In the genomic region with DNA sequence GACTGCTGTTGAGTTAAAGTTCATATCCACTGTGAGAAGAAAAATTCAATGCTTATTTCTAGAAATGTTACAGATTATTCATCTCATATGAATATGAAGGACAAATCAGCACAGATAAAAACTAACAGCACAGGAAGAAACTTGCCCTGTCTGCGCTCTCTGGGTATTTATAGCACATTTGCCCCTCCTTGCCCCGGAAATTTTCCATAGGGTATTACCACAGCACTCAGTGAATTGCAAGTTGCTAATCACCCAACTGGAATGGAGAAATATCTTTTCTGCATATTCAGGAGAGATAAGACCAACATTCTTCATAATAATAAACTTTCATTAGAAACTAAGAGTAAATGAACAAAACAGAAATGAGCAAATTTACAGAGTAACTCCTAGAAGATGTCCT, we compare ENCODE assay signal across 21 cellular contexts.
"Had no signal": no experiment of that assay in that cellular context is flagged by ENCODE, and none has a peak within 500 bp of the region (broad histone marks: within the 10 kb centered on the region; RNA-seq: fewer than 3 reads in every experiment).

No MANE protein-coding gene starts in this region.

- H3K4me1 ChIP-seq: uterus had no signal

- H3K27me3 ChIP-seq: tibial artery, uterus had no signal

- H3K27me3 Mint-ChIP-seq: dendritic cell treated with granulocyte-macrophage colony-stimulating factor and Interleukin-4, amounts not matched to agents 40 ng/mL and 50 ng/mL, for 4 days had no signal

- H3K4me1 Mint-ChIP-seq: central memory CD8-positive, alpha-beta T cell; natural killer cell had no signal

- ATAC-seq: activated naive CD8-positive, alpha-beta T cell treated with anti-CD3 and anti-CD28 coated beads, Interleukin-2, amount 50 U/mL, for 24 hours; left ventricle myocardium superior; natural killer cell had no signal

- H3K9me3 Mint-ChIP-seq: central memory CD8-positive, alpha-beta T cell; natural killer cell had no signal

- H3K27ac ChIP-seq: tibial artery, uterus had no signal

- H3K36me3 Mint-ChIP-seq: natural killer cell; stimulated activated naive B cell treated with anti-CD40 and anti-IgM and Interleukin-4, amounts not matched to agents 10 μg/mL and 1 μg/mL and 100 μg/mL, for 72 hours had no signal

- H3K4me3 ChIP-seq: tibial artery, uterus had no signal

- H3K36me3 ChIP-seq: tibial artery, uterus had no signal

- DNase-seq: activated CD4-positive, alpha-beta T cell treated with anti-CD3 and anti-CD28 coated beads, Interleukin-2, amount 50 U/mL, for 4 hours; activated CD4-positive, CD25-positive, alpha-beta regulatory T cell treated with anti-CD3 and anti-CD28 coated beads, Interleukin-2, amount 50 U/mL, for 72 hours; activated naive CD4-positive, alpha-beta T cell treated with anti-CD3 and anti-CD28 coated beads for 36 hours; activated naive CD8-positive, alpha-beta T cell treated with anti-CD3 and anti-CD28 coated beads, Interleukin-2, amount 50 U/mL, for 24 hours; activated T-cell treated with anti-CD3 and anti-CD28 coated beads for 4 hours; effector memory CD4-positive, alpha-beta T cell; foreskin fibroblast; glutamatergic neuron; hypothalamus; kidney glomerular epithelial cell; left ventricle myocardium superior; mesendoderm; natural killer cell; stimulated activated CD4-positive, alpha-beta T cell treated with anti-CD3 and anti-CD28 coated beads, Interleukin-15, amount 100 ng/mL, for 24 hours; stimulated activated CD4-positive, alpha-beta T cell treated with anti-CD3 and anti-CD28 coated beads, Interleukin-4, amount 100 ng/mL, for 1 hour; stimulated activated naive B cell treated with anti-CD40 and anti-IgM and Interleukin-4, amounts not matched to agents 10 μg/mL and 1 μg/mL and 100 μg/mL, for 72 hours; tibial artery; uterus had no signal

- H3K9me3 ChIP-seq: tibial artery, uterus had no signal

- H3K4me3 Mint-ChIP-seq: activated naive CD4-positive, alpha-beta T cell treated with anti-CD3 and anti-CD28 coated beads for 36 hours; activated naive CD8-positive, alpha-beta T cell treated with anti-CD3 and anti-CD28 coated beads, Interleukin-2, amount 50 U/mL, for 24 hours; central memory CD8-positive, alpha-beta T cell; dendritic cell treated with granulocyte-macrophage colony-stimulating factor and Interleukin-4, amounts not matched to agents 40 ng/mL and 50 ng/mL, for 4 days; natural killer cell; stimulated activated naive B cell treated with anti-CD40 and anti-IgM and Interleukin-4, amounts not matched to agents 10 μg/mL and 1 μg/mL and 100 μg/mL, for 72 hours; T-helper 2 cell treated with Interferon-gamma antibody and Interleukin-4, amounts not matched to agents 5 μg/mL and 100 μg/mL, for 36 hours had no signal

- H3K27ac Mint-ChIP-seq: activated naive CD4-positive, alpha-beta T cell treated with anti-CD3 and anti-CD28 coated beads for 36 hours; activated naive CD8-positive, alpha-beta T cell treated with anti-CD3 and anti-CD28 coated beads, Interleukin-2, amount 50 U/mL, for 24 hours; dendritic cell treated with granulocyte-macrophage colony-stimulating factor and Interleukin-4, amounts not matched to agents 40 ng/mL and 50 ng/mL, for 4 days; natural killer cell; stimulated activated naive B cell treated with anti-CD40 and anti-IgM and Interleukin-4, amounts not matched to agents 10 μg/mL and 1 μg/mL and 100 μg/mL, for 72 hours; T-helper 2 cell treated with Interferon-gamma antibody and Interleukin-4, amounts not matched to agents 5 μg/mL and 100 μg/mL, for 36 hours had no signal
